Comparison of ENCODE assay signal across 1 cellular context in the genomic region with DNA sequence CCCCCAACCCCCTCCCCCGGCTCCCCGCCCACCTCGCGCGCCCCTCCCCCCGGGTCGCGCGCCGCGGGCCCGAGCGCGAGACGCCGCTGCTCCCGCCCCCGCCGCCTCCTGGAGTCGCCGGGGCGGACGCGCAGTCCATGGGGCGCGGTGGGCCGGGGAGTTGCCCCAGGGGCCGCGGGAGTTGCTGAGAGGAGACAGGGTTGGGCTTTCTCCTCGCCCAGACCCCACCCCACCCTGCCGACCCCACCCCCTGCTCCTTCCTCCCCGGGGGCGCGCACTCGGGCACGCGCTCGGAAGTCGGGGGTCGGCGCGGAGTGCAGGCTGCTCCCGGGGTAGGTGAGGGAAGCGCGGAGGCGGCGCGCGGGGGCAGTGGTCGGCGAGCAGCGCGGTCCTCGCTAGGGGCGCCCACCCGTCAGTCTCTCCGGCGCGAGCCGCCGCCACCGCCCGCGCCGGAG.
TF ChIP-seq lines count a peak whose summit lies in the region.

A gene (plus strand): TSS at position 275 of the 455 bp plus-strand sequence. CDS start 297 bp downstream, outside the sequence.

TF ChIP-seq in endothelial cell of umbilical vein, 7 proteins besides CTCF, POLR2A, EP300 and RAD21:
- no peak for TF ChIP-seq FOS (IDR thresholded peaks at IDR 0.05; ENCODE audit: borderline replicate concordance, insufficient read depth, low read length)
- peak; percentile 55 for TF ChIP-seq POLR2AphosphoS5 (IDR thresholded peaks at IDR 0.05; ENCODE audit: insufficient read depth, low read depth, low read length)
